Comparison of ENCODE assay signal across 26 cellular contexts in genomic region chr14:58071341-58071740, GRCh38.
"Had no signal": no experiment of that assay in that cellular context is flagged by ENCODE, and none has a peak within 500 bp of the region (broad histone marks: within the 10 kb centered on the region; RNA-seq: fewer than 3 reads in every experiment).

No MANE protein-coding gene starts in this region.

- ATAC-seq: effector memory CD8-positive, alpha-beta T cell; foreskin keratinocyte; gastroesophageal sphincter; heart left ventricle; left lung; mucosa of descending colon; natural killer cell treated with Interleukin-12 subunit alpha and Interleukin-12 subunit beta and Interleukin-15 and Interleukin-18, amount 100 ng/mL, for 72 hours; sciatic nerve; stimulated activated naive B cell treated with anti-CD40 and anti-IgM and Interleukin-4, amounts not matched to agents 10 μg/mL and 1 μg/mL and 100 μg/mL, for 72 hours had no signal

- H3K36me3 ChIP-seq: esophagus squamous epithelium, gastroesophageal sphincter, heart left ventricle, left lung, neutrophil, prostate gland, right atrium auricular region, spleen, thoracic aorta, tibial nerve, upper lobe of left lung had no signal

- DNase-seq: cortex of kidney; effector memory CD8-positive, alpha-beta T cell; erythroblast; esophagus squamous epithelium; foreskin keratinocyte; heart left ventricle; kidney; left lung; mesenchymal stem cell; mucosa of descending colon; naive B cell; spleen; stimulated activated CD4-positive, alpha-beta T cell treated with anti-CD3 and anti-CD28 coated beads, Interleukin-4, amount 100 ng/mL, for 4 hours; stimulated activated naive B cell treated with anti-CD40 and anti-IgM and Interleukin-4, amounts not matched to agents 10 μg/mL and 1 μg/mL and 100 μg/mL, for 72 hours; upper lobe of left lung had no signal

- H3K4me1 ChIP-seq: left lung, prostate gland, right atrium auricular region, tibial nerve had no signal

- H3K27me3 ChIP-seq: esophagus squamous epithelium, foreskin keratinocyte, gastroesophageal sphincter, heart left ventricle, hepatocyte, left lung, right atrium auricular region, spleen, tibial nerve, upper lobe of left lung had no signal

- H3K4me2 ChIP-seq: hepatocyte had no signal

- H3K4me3 ChIP-seq: esophagus squamous epithelium, gastroesophageal sphincter, heart left ventricle, hepatocyte, left lung, mucosa of descending colon, prostate gland, right atrium auricular region, spleen, thoracic aorta, tibial nerve, upper lobe of left lung had no signal

- H2AFZ ChIP-seq: hepatocyte had no signal

- H3K9me3 ChIP-seq: esophagus squamous epithelium, gastroesophageal sphincter, heart left ventricle, left lung, mucosa of descending colon, neutrophil, prostate gland, right atrium auricular region, spleen, thoracic aorta, tibial nerve, upper lobe of left lung had no signal

- H3K27ac ChIP-seq: esophagus squamous epithelium, foreskin keratinocyte, gastroesophageal sphincter, heart left ventricle, hepatocyte, left lung, neutrophil, prostate gland, right atrium auricular region, spleen, thoracic aorta, tibial nerve, upper lobe of left lung had no signal

- FAIRE-seq: endometrium, urothelium cell line had no signal

- H3K79me2 ChIP-seq: hepatocyte had no signal
